10 cellular contexts compared by ENCODE assay signal in genomic region chr2:45743531-45744391, GRCh38.
DNase-seq lines count a peak whose midpoint lies in the region; ATAC-seq, FAIRE-seq and TF ChIP-seq lines count a peak whose summit lies in the region.
"Had no signal": no experiment of that assay in that cellular context is flagged by ENCODE, and none has a peak within 500 bp of the region (broad histone marks: within the 10 kb centered on the region; RNA-seq: fewer than 3 reads in every experiment).

No MANE protein-coding gene starts in this region.

- H3K36me3 ChIP-seq in stomach smooth muscle (ENCODE audit: control insufficient read depth in 2 of 2, insufficient read depth in 2 of 2, low read length in 2 of 2) (no peaks in the 10 kb centered on the region), PC-3 (ENCODE audit: low read depth, low read length) (no peaks in the 10 kb centered on the region)

- H3K4me3 ChIP-seq in cardiac fibroblast (replicated peaks in 1 of 2; ENCODE audit: low read depth in 2 of 2, low read length in 2 of 2) (no peak overlapping the region), stomach smooth muscle (ENCODE audit: low read length in 2 of 2) (no peak overlapping the region), PC-3 (ENCODE audit: low read length) (no peak overlapping the region)

- peak; percentile 50 for FAIRE-seq in GM12892 (lab: Jason Lieb, UNC)

- TF ChIP-seq CTCF in cardiac fibroblast (IDR thresholded peaks at IDR 0.05; ENCODE audit: low read depth, low read length), result no peak
- no peak for TF ChIP-seq CTCF in PC-3 (conservative IDR thresholded peaks at IDR 0.05; ENCODE audit: low read depth, low read length)

- no peak for DNase-seq in GM12892 (ENCODE audit: insufficient read length)
- peak; percentile 69 to 71 for DNase-seq in cardiac fibroblast (ENCODE audit: low read depth in 2 of 2)
- DNase-seq in left colon, result peak in 1 of 2 donors; percentile 47
- DNase-seq in SKM-1 (lab: John Stamatoyannopoulos, UW; ENCODE audit: unreplicated experiment), result no peak
- DNase-seq in stimulated activated CD4-positive, alpha-beta T cell treated with anti-CD3 and anti-CD28 coated beads, Interleukin-4, amount 100 ng/mL, for 1 hour, result no peak
- DNase-seq in PC-3, result no peak
- DNase-seq: natural killer cell; stimulated activated CD4-positive, alpha-beta T cell treated with anti-CD3 and anti-CD28 coated beads, Interleukin-2, amount 100 ng/mL, for 24 hours had no signal

- no peak overlapping the region for H2AFZ ChIP-seq in PC-3 (ENCODE audit: low read length)

- no peaks in the 10 kb centered on the region for H3K79me2 ChIP-seq in PC-3 (ENCODE audit: low read length)

- no peaks in the 10 kb centered on the region for H3F3A ChIP-seq in PC-3 (ENCODE audit: low read length, unreplicated experiment)

- TF ChIP-seq POLR2A in GM12892 (IDR thresholded peaks at IDR 0.05; ENCODE audit: low read depth, low read length), result no peak

- no peak overlapping the region for H3K4me2 ChIP-seq in PC-3 (ENCODE audit: low read length)

- H3K27ac ChIP-seq in stomach smooth muscle (ENCODE audit: low read length) (peak overlapping the region; percentile 32), PC-3 (ENCODE audit: low read length) (no peak overlapping the region)

- no peaks in the 10 kb centered on the region for H3K9me2 ChIP-seq in PC-3 (replicated peaks; ENCODE audit: low read length)

- BruUV-seq in PC-3 (replicated peaks; lab: Mats Ljungman, UMichigan), result no TSS peak

- CTCF ChIA-PET in PC-3 (lab: Charles Lee), result interaction anchor here (0.6 kb wide), 1 partner anchor 278 kb away, joined by 7 read pairs; no protein-coding TSS in a partner anchor

- POLR2A ChIA-PET in PC-3 (lab: Charles Lee; ENCODE audit: unreplicated experiment), result no interaction called here

- H3K9me3 ChIP-seq in stomach smooth muscle (ENCODE audit: control insufficient read depth in 2 of 2, low read length in 2 of 2) (no peaks in the 10 kb centered on the region), PC-3 (ENCODE audit: low read length) (no peaks in the 10 kb centered on the region)

- H3K4me1 ChIP-seq in stomach smooth muscle (ENCODE audit: control insufficient read depth, insufficient read depth, low read length) (peaks cover 15% of the 10 kb centered on the region), PC-3 (ENCODE audit: insufficient read depth, low read length) (no peaks in the 10 kb centered on the region)

- ATAC-seq in left colon (peak; percentile 66), HG03139 (IDR thresholded peaks at IDR 0.05; ENCODE audit: unreplicated experiment) (no peak), PC-3 (no peak)
- ATAC-seq: natural killer cell had no signal

- no peaks in the 10 kb centered on the region for H3K27me3 ChIP-seq in stomach smooth muscle (ENCODE audit: control insufficient read depth in 1 of 2, insufficient read depth in 2 of 2, low read length in 2 of 2)
- H3K27me3 ChIP-seq in PC-3 (ENCODE audit: low read length), result no peaks in the 10 kb centered on the region

- H3K9ac ChIP-seq in stomach smooth muscle (ENCODE audit: low read length in 2 of 2) (no peak overlapping the region), PC-3 (ENCODE audit: low read length) (no peak overlapping the region)

- H4K20me1 ChIP-seq in PC-3 (ENCODE audit: low read length), result no peaks in the 10 kb centered on the region

- intact Hi-C loops in left colon (cut with DNase I, micrococcal nuclease), result no loop called here
- intact Hi-C loops in PC-3 (cut with micrococcal nuclease), result no loop called here

Comparison
In these comparisons a context has a peak if more than half of its experiments do, and no peak if none do; other contexts are left out.
1. DNase-seq: peak in cardiac fibroblast (2 of 2); none in GM12892 (single experiment), SKM-1 (single experiment), stimulated activated CD4-positive, alpha-beta T cell treated with anti-CD3 and anti-CD28 coated beads, Interleukin-4, amount 100 ng/mL, for 1 hour (single experiment) and PC-3 (single experiment).